Comparison of ENCODE assay signal across 19 cellular contexts in the genomic region with DNA sequence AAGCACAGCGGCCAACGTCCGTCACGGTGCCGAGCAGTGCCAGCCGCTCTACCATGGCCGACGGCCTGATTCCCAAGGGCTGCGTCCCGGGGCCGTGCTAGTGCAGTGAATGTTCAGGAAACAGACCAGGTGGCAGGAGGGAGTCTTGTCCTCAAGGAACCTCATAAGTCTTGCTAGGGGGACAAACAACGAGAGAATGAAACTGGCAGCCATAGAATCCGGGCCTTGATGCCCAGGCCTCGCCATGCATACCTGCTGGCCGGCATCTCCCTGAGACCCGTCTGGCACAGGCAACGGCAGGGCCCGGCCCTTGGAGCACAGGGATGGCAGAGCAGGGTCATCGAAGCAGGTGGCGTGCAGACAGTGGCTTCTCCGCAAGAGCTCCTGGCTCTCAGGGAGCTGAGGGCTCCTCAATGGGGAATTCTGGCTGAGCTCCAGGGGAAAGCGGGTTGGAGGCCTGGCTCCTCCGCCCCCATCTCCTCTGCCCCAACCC. TPM values are rescaled to one million over a fixed set of nuclear protein-coding genes. Genes with fewer than 3 reads are reported as not detected.
DNase-seq lines count a peak whose midpoint lies in the region; ATAC-seq and TF ChIP-seq lines count a peak whose summit lies in the region.
"Had no signal": no experiment of that assay in that cellular context is flagged by ENCODE, and none has a peak within 500 bp of the region (broad histone marks: within the 10 kb centered on the region; RNA-seq: fewer than 3 reads in every experiment).

No MANE protein-coding gene starts in this region.

- H3K9me3 ChIP-seq in SJCRH30 (replicated peaks): no peaks in the 10 kb centered on the region

- no peak for TF ChIP-seq CTCF in osteocyte (IDR thresholded peaks at IDR 0.05)

- peak overlapping the region; percentile 34 for H3K27ac Mint-ChIP-seq in osteocyte (ENCODE audit: unreplicated experiment)
- no peak overlapping the region for H3K27ac Mint-ChIP-seq in T-helper 2 cell treated with Interferon-gamma antibody and Interleukin-4, amounts not matched to agents 5 μg/mL and 100 μg/mL, for 36 hours

- H3K4me3 Mint-ChIP-seq in osteocyte (ENCODE audit: unreplicated experiment): no peak overlapping the region
- no peak overlapping the region for H3K4me3 Mint-ChIP-seq in T-helper 2 cell treated with Interferon-gamma antibody and Interleukin-4, amounts not matched to agents 5 μg/mL and 100 μg/mL, for 36 hours

- H3K9me3 Mint-ChIP-seq in osteocyte (ENCODE audit: unreplicated experiment): no peaks in the 10 kb centered on the region
- H3K9me3 Mint-ChIP-seq in T-helper 2 cell treated with Interferon-gamma antibody and Interleukin-4, amounts not matched to agents 5 μg/mL and 100 μg/mL, for 36 hours: no peaks in the 10 kb centered on the region

- H3K36me3 Mint-ChIP-seq in osteocyte (ENCODE audit: unreplicated experiment): peaks cover 5% of the 10 kb centered on the region
- no peaks in the 10 kb centered on the region for H3K36me3 Mint-ChIP-seq in T-helper 2 cell treated with Interferon-gamma antibody and Interleukin-4, amounts not matched to agents 5 μg/mL and 100 μg/mL, for 36 hours (ENCODE audit: low read depth)

- no peak overlapping the region for H3K4me3 ChIP-seq in SJCRH30
- H3K4me3 ChIP-seq: coronary artery, GM12878, PC-9 had no signal

- no peak for ATAC-seq in GM21529 (IDR thresholded peaks at IDR 0.05; ENCODE audit: unreplicated experiment)
- ATAC-seq: GM12878, SK-N-SH treated with all-trans-retinoic acid at 6 μM for 48 hours had no signal

- no peak overlapping the region for H3K27ac ChIP-seq in SJCRH30
- H3K27ac ChIP-seq: coronary artery, epithelial cell of prostate, PC-9 had no signal

- H3K27me3 Mint-ChIP-seq in osteocyte (ENCODE audit: unreplicated experiment): no peaks in the 10 kb centered on the region
- peaks cover 8% of the 10 kb centered on the region for H3K27me3 Mint-ChIP-seq in T-helper 2 cell treated with Interferon-gamma antibody and Interleukin-4, amounts not matched to agents 5 μg/mL and 100 μg/mL, for 36 hours (ENCODE audit: low read depth)

- DNase-seq in COLO668 (lab: John Stamatoyannopoulos, UW; ENCODE audit: unreplicated experiment): peak; percentile 42
- peak; percentile 72 for DNase-seq in NCI-H1105 (lab: John Stamatoyannopoulos, UW)
- DNase-seq in SJCRH30: peak; percentile 36 to 43
- no peak for DNase-seq in osteocyte (ENCODE audit: extremely low spot score, unreplicated experiment)
- DNase-seq in OCI-M1 (lab: John Stamatoyannopoulos, UW): no peak
- DNase-seq in T-helper 2 cell treated with Interferon-gamma antibody and Interleukin-4, amounts not matched to agents 5 μg/mL and 100 μg/mL, for 36 hours (ENCODE audit: low spot score): no peak
- DNase-seq: activated CD8-positive, alpha-beta memory T cell treated with anti-CD3 and anti-CD28 coated beads, Interleukin-2, amount 50 U/mL, for 48 hours; activated naive CD4-positive, alpha-beta T cell treated with Interleukin-2 at 50 U/mL for 16 hours; Calu3; GDM1; NCI-H526; occipital lobe; PC-9; stimulated activated CD4-positive, alpha-beta T cell treated with anti-CD3 and anti-CD28 coated beads, Interleukin-4, amount 100 ng/mL, for 24 hours had no signal

- H3K36me3 ChIP-seq in SJCRH30: no peaks in the 10 kb centered on the region

- no peaks in the 10 kb centered on the region for H3K4me1 ChIP-seq in SJCRH30

- no peaks in the 10 kb centered on the region for H3K27me3 ChIP-seq in SJCRH30

- peaks cover 37% of the 10 kb centered on the region for H3K4me1 Mint-ChIP-seq in osteocyte (ENCODE audit: unreplicated experiment)
- H3K4me1 Mint-ChIP-seq in T-helper 2 cell treated with Interferon-gamma antibody and Interleukin-4, amounts not matched to agents 5 μg/mL and 100 μg/mL, for 36 hours (ENCODE audit: low read depth): no peaks in the 10 kb centered on the region

RNA-seq across cellular contexts. Expression of a gene that starts 58.8 kb away (rescaled TPM):
- total RNA-seq in SJCRH30 (2014; rRNA removed; shearing (Covaris generic)): 5.0 TPM in 2 replicates
- 36.8 and 36.9 TPM in 2 replicates for total RNA-seq in osteocyte

Comparison
In these comparisons a context has a peak if more than half of its experiments do, and no peak if none do; other contexts are left out.
1. DNase-seq: peak in COLO668 (single experiment), NCI-H1105 (single experiment) and SJCRH30 (2 of 2); none in osteocyte (single experiment), OCI-M1 (single experiment) and T-helper 2 cell treated with Interferon-gamma antibody and Interleukin-4, amounts not matched to agents 5 μg/mL and 100 μg/mL, for 36 hours (single experiment).